Comparison of ENCODE assay signal across 25 cellular contexts in genomic region chr13:87676254-87677042, GRCh38. TPM values are rescaled to one million over a fixed set of nuclear protein-coding genes. Genes with fewer than 3 reads are reported as not detected.
DNase-seq lines count a peak whose midpoint lies in the region; ATAC-seq and TF ChIP-seq lines count a peak whose summit lies in the region.
"Had no signal": no experiment of that assay in that cellular context is flagged by ENCODE, and none has a peak within 500 bp of the region (broad histone marks: within the 10 kb centered on the region; RNA-seq: fewer than 3 reads in every experiment).

No MANE protein-coding gene starts in this region.

- ATAC-seq in SK-N-SH treated with all-trans-retinoic acid at 6 μM for 48 hours (no peak), WTC11 (peak; percentile 1), psoas muscle (no peak)

- H4K12ac ChIP-seq in trophoblast cell (ENCODE audit: low read depth, low read length) = no peak overlapping the region

- no peak for TF ChIP-seq RAD21 in SK-N-SH (IDR thresholded peaks at IDR 0.05; ENCODE audit: low read length)

- no peak overlapping the region for H2AK5ac ChIP-seq in trophoblast cell (ENCODE audit: low read length)

- CTCF ChIA-PET in SK-N-SH (lab: Yijun Ruan, JAX) = no interaction called here
- CTCF ChIA-PET in WTC11 (lab: Charles Lee) = no interaction called here

- H3K27me3 Mint-ChIP-seq in WTC11 (ENCODE audit: low read depth) = peaks cover 67% of the 10 kb centered on the region

- no peaks in the 10 kb centered on the region for H3K9me2 ChIP-seq in SK-N-SH

- H3F3A ChIP-seq in SK-N-SH (replicated peaks; ENCODE audit: insufficient read depth) = no peaks in the 10 kb centered on the region

- no peak overlapping the region for H3K14ac ChIP-seq in trophoblast cell (ENCODE audit: low read length)

- H2BK5ac ChIP-seq in trophoblast cell (ENCODE audit: low read depth, low read length, poor library complexity) = no peak overlapping the region

- peaks cover 16% of the 10 kb centered on the region for H3K36me3 Mint-ChIP-seq in WTC11
- H3K36me3 Mint-ChIP-seq: T-cell had no signal

- H3K27ac ChIP-seq in SK-N-SH (ENCODE audit: low read depth in 2 of 2, low read length in 1 of 2) = no peak overlapping the region
- no peak overlapping the region for H3K27ac ChIP-seq in trophoblast cell (ENCODE audit: low read depth, low read length)
- no peak overlapping the region for H3K27ac ChIP-seq in psoas muscle
- H3K27ac ChIP-seq: breast epithelium, epithelial cell of prostate, uterus had no signal

- H3K27ac Mint-ChIP-seq in WTC11 = no peak overlapping the region
- H3K27ac Mint-ChIP-seq: activated CD4-positive, alpha-beta T cell treated with anti-CD3 and anti-CD28 coated beads for 36 hours; T-cell had no signal

- peak overlapping the region; percentile 26 for H3K23ac ChIP-seq in trophoblast cell (ENCODE audit: low read length)

- peaks cover 0 to 20% of the 10 kb centered on the region in 2 experiments; a peak in 1 of 4 replicates for H3K4me1 ChIP-seq in SK-N-SH (ENCODE audit: control insufficient read depth in 1 of 2, insufficient read depth in 2 of 2, low read depth in 1 of 2, low read length in 1 of 2)
- peaks cover 14 to 30% of the 10 kb centered on the region in 2 experiments for H3K4me1 ChIP-seq in trophoblast cell (ENCODE audit: control insufficient read depth in 1 of 2, insufficient read depth in 2 of 2, low read length in 2 of 2)
- peaks cover 5% of the 10 kb centered on the region for H3K4me1 ChIP-seq in psoas muscle
- H3K4me1 ChIP-seq: breast epithelium had no signal

- H2BK120ac ChIP-seq in trophoblast cell (ENCODE audit: insufficient read depth, low read length, poor library complexity) = no peak overlapping the region

- H3K4me3 Mint-ChIP-seq in WTC11 = peak overlapping the region; percentile 79

- no peaks in the 10 kb centered on the region for H3K79me1 ChIP-seq in trophoblast cell (ENCODE audit: low read length)

- H3K36me3 ChIP-seq in SK-N-SH (replicated peaks in 1 of 2; ENCODE audit: control insufficient read depth in 1 of 2, insufficient read depth in 2 of 2, low read length in 1 of 2) (no peaks in the 10 kb centered on the region), trophoblast cell (ENCODE audit: control insufficient read depth in 1 of 2, insufficient read depth in 2 of 2, low read length in 2 of 2) (no peaks in the 10 kb centered on the region), psoas muscle (ENCODE audit: insufficient read depth in 1 of 2, low read depth in 1 of 2) (no peaks in the 10 kb centered on the region)
- H3K36me3 ChIP-seq: breast epithelium, MG63, uterus had no signal

- no peak overlapping the region for H4K91ac ChIP-seq in trophoblast cell (ENCODE audit: low read depth, low read length)

- no peaks in the 10 kb centered on the region for H3K9me3 Mint-ChIP-seq in WTC11
- H3K9me3 Mint-ChIP-seq: T-cell had no signal

- no peaks in the 10 kb centered on the region for H4K20me1 ChIP-seq in SK-N-SH (ENCODE audit: insufficient read depth)

- H3K9ac ChIP-seq in SK-N-SH (no peak overlapping the region), trophoblast cell (ENCODE audit: low read length) (no peak overlapping the region)

- no peak overlapping the region for H3K4ac ChIP-seq in trophoblast cell (ENCODE audit: low read depth, low read length)

- H3K27me3 ChIP-seq in SK-N-SH (ENCODE audit: insufficient read depth) (peaks cover 60% of the 10 kb centered on the region), trophoblast cell (ENCODE audit: insufficient read depth, low read length) (peaks cover 60% of the 10 kb centered on the region), psoas muscle (ENCODE audit: insufficient read depth in 3 of 3, low read length in 2 of 3) (peaks cover 0 to 54% (median 26%) of the 10 kb centered on the region in 3 donors)

- H3K18ac ChIP-seq in trophoblast cell (ENCODE audit: low read length) = no peak overlapping the region

- H3K9me3 ChIP-seq in SK-N-SH (no peaks in the 10 kb centered on the region), iPS-18c (ENCODE audit: control insufficient read depth, insufficient read depth, low read length) (no peaks in the 10 kb centered on the region), trophoblast cell (ENCODE audit: insufficient read depth, low read depth, low read length) (peaks cover 13% of the 10 kb centered on the region), psoas muscle (no peaks in the 10 kb centered on the region)
- H3K9me3 ChIP-seq: breast epithelium, MG63, uterus had no signal

- intact Hi-C loops in psoas muscle (cut with DNase I) = no loop called here

- WGBS in SK-N-SH (ENCODE audit: low lambda C conversion rate) = 82% methylated on average over 25 of the region's 33 CpGs
- WGBS in trophoblast cell (ENCODE audit: extremely low coverage, insufficient coverage, insufficient read length) = no CpG with 5 or more reads among the region's 33 CpGs
- WGBS in psoas muscle, 3 donors = 82 to 89% (median 85%) methylated on average over 33 of the region's 33 CpGs

- H3K4me2 ChIP-seq in SK-N-SH (no peak overlapping the region), trophoblast cell (ENCODE audit: low read length) (peak overlapping the region; percentile 77)

- peaks cover 36% of the 10 kb centered on the region for H3K4me1 Mint-ChIP-seq in WTC11

- H3K4me3 ChIP-seq in SK-N-SH (ENCODE audit: low read depth in 2 of 2, low read length in 1 of 2) (no peak overlapping the region), iPS-18c (ENCODE audit: insufficient read depth, low read depth, low read length) (peak overlapping the region; percentile 56; the same call in 1 of the 2 replicates), trophoblast cell (ENCODE audit: low read depth, low read length) (peak overlapping the region; percentile 10), psoas muscle (no peak overlapping the region)
- H3K4me3 ChIP-seq: uterus had no signal

- H4K8ac ChIP-seq in trophoblast cell (ENCODE audit: low read depth, low read length) = no peak overlapping the region

- TF ChIP-seq EP300 in SK-N-SH (IDR thresholded peaks at IDR 0.05; ENCODE audit: borderline replicate concordance in 1 of 2, low read depth in 1 of 2, low read length in 1 of 2) = no peak

- no peak overlapping the region for H2AFZ ChIP-seq in SK-N-SH (ENCODE audit: low read depth)
- no peak overlapping the region for H2AFZ ChIP-seq in trophoblast cell (ENCODE audit: insufficient read depth, low read length, poor library complexity)

- TF ChIP-seq CTCF in SK-N-SH (IDR thresholded peaks at IDR 0.05) (no peak), WTC11 (IDR thresholded peaks at IDR 0.05) (no peak), psoas muscle (IDR thresholded peaks at IDR 0.05) (no peak)

- POLR2A ChIA-PET in SK-N-SH (lab: Yijun Ruan, JAX) (no interaction called here), WTC11 (lab: Charles Lee) (no interaction called here)

- DNase-seq in SK-N-SH = peak; percentile 4
- DNase-seq in WTC11 (ENCODE audit: low spot score) = peak; percentile 35
- no peak for DNase-seq in trophoblast cell
- no peak for DNase-seq in stimulated activated naive CD4-positive, alpha-beta T cell (lab: John Stamatoyannopoulos, UW)
- DNase-seq in psoas muscle = no peak
- DNase-seq in nucleus accumbens (lab: John Stamatoyannopoulos, UW) = no peak
- DNase-seq: AML-193; dermis blood vessel endothelial cell; DMS79; foreskin fibroblast; hippocampal formation; MG63; NCI-H1436; NCI-H2171 treated with DMSO at 0.1 percent for 48 hours; OCI-M1; Right ventricle myocardium superior; stimulated activated CD4-positive, alpha-beta T cell treated with anti-CD3 and anti-CD28 coated beads, Interleukin-4, amount 100 ng/mL, for 24 hours; T-cell; uterus had no signal

- H3K79me2 ChIP-seq in SK-N-SH (ENCODE audit: insufficient read depth) = no peaks in the 10 kb centered on the region
- no peaks in the 10 kb centered on the region for H3K79me2 ChIP-seq in trophoblast cell (ENCODE audit: control insufficient read depth, insufficient read depth, low read length, poor library complexity)

- no peak overlapping the region for H2BK12ac ChIP-seq in trophoblast cell (ENCODE audit: low read length)

TF ChIP-seq in SK-N-SH, 30 proteins besides CTCF, POLR2A, EP300 and RAD21:
- TF ChIP-seq MXI1 (IDR thresholded peaks at IDR 0.05; ENCODE audit: low read depth, low read length) (no peak), USF1 (IDR thresholded peaks at IDR 0.05; ENCODE audit: borderline replicate concordance, low read depth) (no peak)
TF ChIP-seq in SK-N-SH: peak in this region for 0.

TF ChIP-seq in WTC11, 78 proteins besides CTCF, POLR2A, EP300 and RAD21 (continues in another document):
- TF ChIP-seq NR3C1 (CRISPR knock-in tag; conservative IDR thresholded peaks at IDR 0.05; ENCODE audit: low read depth) = no peak
- no peak for TF ChIP-seq ZNF281 (CRISPR knock-in tag; IDR thresholded peaks at IDR 0.05)
- no peak for TF ChIP-seq ZNF317 (CRISPR knock-in tag; IDR thresholded peaks at IDR 0.05; ENCODE audit: borderline replicate concordance, low read depth)
- no peak for TF ChIP-seq SOX15 (CRISPR knock-in tag; IDR thresholded peaks at IDR 0.05)

RNA-seq across cellular contexts. Expression of gene SLITRK5, which starts 5.3 kb away (rescaled TPM):
- polyA plus RNA-seq in SK-N-SH (2012; rRNA removed) = not detected in 2 replicates
- polyA plus RNA-seq in SK-N-SH (2012; cell fraction: cytosol; rRNA removed) = under 0.01 TPM in 2 replicates
- polyA plus RNA-seq in SK-N-SH (2012; cell fraction: nucleus; rRNA removed) = under 0.01 TPM in 2 replicates
- total RNA-seq in WTC11 (2021) = 3.4 to 4.0 TPM (median 3.7 TPM) in 3 replicates
- under 0.01 TPM in 2 replicates for polyA plus RNA-seq in trophoblast cell (2013)
- total RNA-seq in psoas muscle = under 1 TPM; 0.02 to 0.11 (median 0.02) TPM
- under 1 TPM in 2 of 3 donors, not detected in 1; 0.01 TPM for polyA plus RNA-seq in psoas muscle
- total RNA-seq: activated CD4-positive, alpha-beta T cell treated with anti-CD3 and anti-CD28 coated beads for 36 hours; activated CD8-positive, alpha-beta memory T cell treated with anti-CD3 and anti-CD28 coated beads for 36 hours; dermis blood vessel endothelial cell had no signal

Comparison
In these comparisons a context has a peak if more than half of its experiments do, and no peak if none do; other contexts are left out.
1. DNase-seq: peak in SK-N-SH (single experiment) and WTC11 (single experiment); none in trophoblast cell (0 of 2), stimulated activated naive CD4-positive, alpha-beta T cell (0 of 6), psoas muscle (0 of 2) and nucleus accumbens (0 of 56).
2. H3K4me3 ChIP-seq: peak in iPS-18c (single experiment) and trophoblast cell (single experiment); none in SK-N-SH (0 of 2) and psoas muscle (single experiment).